12 cellular contexts compared by ENCODE assay signal in the genomic region with DNA sequence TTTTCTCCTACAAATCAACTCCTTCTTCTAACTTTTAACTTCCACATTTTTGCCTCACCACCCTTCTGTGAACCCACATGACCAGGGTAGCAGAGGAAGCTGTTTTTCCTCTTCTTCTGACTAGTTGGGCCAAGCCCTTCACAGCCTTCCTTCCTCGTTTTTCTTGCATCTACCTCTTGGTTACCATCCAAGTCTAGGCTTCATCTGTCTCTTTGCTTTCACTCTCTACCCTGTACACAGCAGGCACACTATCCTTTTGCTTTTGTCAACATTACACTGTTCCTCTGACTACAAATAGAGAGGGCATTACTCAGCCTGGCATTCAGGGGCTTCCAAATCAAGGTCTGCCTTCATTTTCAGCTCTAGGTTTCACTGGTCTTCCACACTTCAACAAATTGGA. TPM values are rescaled to one million over a fixed set of nuclear protein-coding genes. Genes with fewer than 3 reads are reported as not detected.
DNase-seq lines count a peak whose midpoint lies in the region; ATAC-seq and TF ChIP-seq lines count a peak whose summit lies in the region.
"Had no signal": no experiment of that assay in that cellular context is flagged by ENCODE, and none has a peak within 500 bp of the region (broad histone marks: within the 10 kb centered on the region; RNA-seq: fewer than 3 reads in every experiment).

No MANE protein-coding gene starts in this region.

- POLR2A ChIA-PET in activated B cell treated with CpG ODN at 0.5 μM for 24 hours (lab: Charles Lee): interaction anchor here (0.7 to 1.2 kb wide), 3 partner anchors 14 to 145 kb away, joined by 3 to 6 read pairs (median 4); a partner anchor contains a TSS

- H3K4me3 ChIP-seq in vagina: no peak overlapping the region

- H3K4me3 Mint-ChIP-seq in stimulated activated naive CD8-positive, alpha-beta T cell treated with anti-CD3 and anti-CD28 coated beads, Interleukin-15, Interleukin-2, amounts not matched to agents 100 ng/mL and 50 ng/mL, for 24 hours: no peak overlapping the region
- peak overlapping the region; percentile 1 for H3K4me3 Mint-ChIP-seq in activated B cell treated with CpG ODN at 0.5 μM for 24 hours
- H3K4me3 Mint-ChIP-seq in immature natural killer cell: peak overlapping the region; percentile 36 to 61 (median 56)
- H3K4me3 Mint-ChIP-seq: activated naive CD4-positive, alpha-beta T cell treated with anti-CD3 and anti-CD28 coated beads for 36 hours had no signal

- no peaks in the 10 kb centered on the region for H3K9me3 ChIP-seq in vagina

- intact Hi-C loops in activated B cell treated with CpG ODN at 0.5 μM for 24 hours (cut with micrococcal nuclease): no loop called here
- intact Hi-C loops in vagina (cut with DNase I): no loop called here

- no peaks in the 10 kb centered on the region for H3K27me3 Mint-ChIP-seq in stimulated activated naive CD8-positive, alpha-beta T cell treated with anti-CD3 and anti-CD28 coated beads, Interleukin-15, Interleukin-2, amounts not matched to agents 100 ng/mL and 50 ng/mL, for 24 hours
- H3K27me3 Mint-ChIP-seq in activated B cell treated with CpG ODN at 0.5 μM for 24 hours (no peaks in the 10 kb centered on the region), immature natural killer cell (ENCODE audit: low read depth in 3 of 3) (peaks cover 0 to 2% (median 0%) of the 10 kb centered on the region in 3 donors)

- peaks cover 12% of the 10 kb centered on the region for H3K36me3 Mint-ChIP-seq in stimulated activated naive CD8-positive, alpha-beta T cell treated with anti-CD3 and anti-CD28 coated beads, Interleukin-15, Interleukin-2, amounts not matched to agents 100 ng/mL and 50 ng/mL, for 24 hours (ENCODE audit: low read depth)
- peaks cover 4% of the 10 kb centered on the region for H3K36me3 Mint-ChIP-seq in activated B cell treated with CpG ODN at 0.5 μM for 24 hours (ENCODE audit: low read depth)
- H3K36me3 Mint-ChIP-seq in immature natural killer cell: peaks cover 6 to 24% (median 22%) of the 10 kb centered on the region in 3 donors

- peaks cover 42% of the 10 kb centered on the region for H3K4me1 Mint-ChIP-seq in stimulated activated naive CD8-positive, alpha-beta T cell treated with anti-CD3 and anti-CD28 coated beads, Interleukin-15, Interleukin-2, amounts not matched to agents 100 ng/mL and 50 ng/mL, for 24 hours (ENCODE audit: low read depth)
- H3K4me1 Mint-ChIP-seq in activated B cell treated with CpG ODN at 0.5 μM for 24 hours: peaks cover 41% of the 10 kb centered on the region
- H3K4me1 Mint-ChIP-seq in immature natural killer cell: peaks cover 55 to 56% of the 10 kb centered on the region in 2 donors

- peak overlapping the region; percentile 45 for H3K27ac Mint-ChIP-seq in stimulated activated naive CD8-positive, alpha-beta T cell treated with anti-CD3 and anti-CD28 coated beads, Interleukin-15, Interleukin-2, amounts not matched to agents 100 ng/mL and 50 ng/mL, for 24 hours
- H3K27ac Mint-ChIP-seq in activated B cell treated with CpG ODN at 0.5 μM for 24 hours: peak overlapping the region; percentile 50
- peak overlapping the region; percentile 32 to 85 (median 78) for H3K27ac Mint-ChIP-seq in immature natural killer cell
- H3K27ac Mint-ChIP-seq: activated naive CD4-positive, alpha-beta T cell treated with anti-CD3 and anti-CD28 coated beads for 36 hours had no signal

- ATAC-seq in stimulated activated naive CD8-positive, alpha-beta T cell treated with anti-CD3 and anti-CD28 coated beads, Interleukin-15, Interleukin-2, amounts not matched to agents 100 U/mL and 50 U/mL, for 24 hours: no peak
- ATAC-seq in activated B cell treated with CpG ODN at 0.5 μM for 24 hours (ENCODE audit: low read depth) (peak; percentile 40), GM21786 (IDR thresholded peaks at IDR 0.05; ENCODE audit: unreplicated experiment) (no peak)

- peak overlapping the region; percentile 14 for H3K27ac ChIP-seq in vagina

- peaks cover 18% of the 10 kb centered on the region for H3K4me1 ChIP-seq in vagina

- CTCF ChIA-PET in activated B cell treated with CpG ODN at 0.5 μM for 24 hours (lab: Charles Lee): no interaction called here

- TF ChIP-seq CTCF in activated B cell treated with CpG ODN at 0.5 μM for 24 hours (IDR thresholded peaks at IDR 0.05) (no peak), vagina (IDR thresholded peaks at IDR 0.05) (no peak)

- no peaks in the 10 kb centered on the region for H3K36me3 ChIP-seq in vagina

- peaks cover 8% of the 10 kb centered on the region for H3K9me3 Mint-ChIP-seq in stimulated activated naive CD8-positive, alpha-beta T cell treated with anti-CD3 and anti-CD28 coated beads, Interleukin-15, Interleukin-2, amounts not matched to agents 100 ng/mL and 50 ng/mL, for 24 hours
- H3K9me3 Mint-ChIP-seq in activated B cell treated with CpG ODN at 0.5 μM for 24 hours (peaks cover 3% of the 10 kb centered on the region), immature natural killer cell (no peaks in the 10 kb centered on the region)
- H3K9me3 Mint-ChIP-seq: activated naive CD4-positive, alpha-beta T cell treated with anti-CD3 and anti-CD28 coated beads for 36 hours had no signal

- TF ChIP-seq POLR2A in vagina (IDR thresholded peaks at IDR 0.05): no peak

- DNase-seq in stimulated activated naive CD8-positive, alpha-beta T cell treated with anti-CD3 and anti-CD28 coated beads, Interleukin-15, Interleukin-2, amounts not matched to agents 100 U/mL and 50 U/mL, for 24 hours: no peak
- no peak for DNase-seq in activated B cell treated with CpG ODN at 0.5 μM for 24 hours
- DNase-seq in immature natural killer cell: no peak
- no peak for DNase-seq in vagina (ENCODE audit: extremely low spot score in 2 of 2)
- DNase-seq in NCI-H2171 treated with DMSO at 0.1 percent for 48 hours (lab: John Stamatoyannopoulos, UW): no peak
- DNase-seq in DMS153 (lab: John Stamatoyannopoulos, UW): no peak
- DNase-seq: activated CD4-positive, alpha-beta T cell treated with anti-CD3 and anti-CD28 coated beads for 1 hour; foreskin melanocyte; NCI-H187 had no signal

- no peaks in the 10 kb centered on the region for H3K27me3 ChIP-seq in vagina

RNA-seq across cellular contexts. Expression of a gene that starts 22.0 kb away (rescaled TPM):
- total RNA-seq in activated B cell treated with CpG ODN at 0.5 μM for 24 hours: 9.0 and 9.4 TPM in 2 replicates
- polyA plus RNA-seq in immature natural killer cell: 10 to 100 TPM; 17.2 to 21.3 (median 19.7) TPM
- total RNA-seq in vagina: 30.7 TPM
